ENCODE assay signal across 26 cellular contexts in the genomic region with DNA sequence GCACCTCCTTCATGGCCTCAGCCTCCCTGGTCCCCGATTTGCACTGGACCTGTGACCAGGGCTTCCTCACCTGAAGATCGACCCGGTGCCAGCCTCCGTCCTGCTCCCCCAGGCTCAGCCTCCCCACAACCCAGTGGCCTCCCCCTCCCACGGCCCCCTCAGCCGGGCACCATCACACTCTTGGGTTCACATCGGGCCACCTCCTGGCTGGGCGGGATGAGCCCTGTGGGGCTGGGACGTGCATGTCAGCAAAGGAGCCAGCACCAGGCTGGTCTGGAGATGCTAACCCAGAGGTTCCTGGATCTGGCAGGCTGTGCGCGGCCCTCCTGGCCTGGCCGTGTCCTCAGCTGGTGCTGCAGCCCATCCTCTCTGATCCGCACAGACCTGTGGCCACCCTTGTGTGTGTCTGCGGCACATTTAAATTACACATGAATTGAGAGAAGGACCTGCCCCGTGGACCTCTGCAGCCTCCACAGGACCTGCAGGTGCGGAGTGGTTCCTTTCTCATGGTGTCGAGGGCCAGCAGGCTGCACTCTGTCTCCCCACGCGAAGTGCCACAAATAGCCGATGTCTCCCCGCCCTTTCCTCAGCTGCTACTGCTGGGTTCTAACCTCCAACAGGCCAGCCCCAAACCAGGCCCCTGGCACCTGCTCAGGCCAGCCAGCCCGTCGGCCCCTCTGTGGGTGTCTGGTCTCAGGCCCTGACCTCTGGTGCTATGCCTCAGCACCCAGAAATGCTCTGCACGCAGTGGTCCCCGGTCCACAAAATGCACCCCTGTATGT.
DNase-seq lines count a peak whose midpoint lies in the region; ATAC-seq lines count a peak whose summit lies in the region.
"Had no signal": no experiment of that assay in that cellular context is flagged by ENCODE, and none has a peak within 500 bp of the region (broad histone marks: within the 10 kb centered on the region; RNA-seq: fewer than 3 reads in every experiment).

No MANE protein-coding gene starts in this region.

- no peak overlapping the region for H3K4me3 Mint-ChIP-seq in stimulated activated naive CD8-positive, alpha-beta T cell treated with anti-CD3 and anti-CD28 coated beads, Interleukin-15, Interleukin-2, amounts not matched to agents 100 ng/mL and 50 ng/mL, for 24 hours
- no peak overlapping the region for H3K4me3 Mint-ChIP-seq in dendritic cell treated with granulocyte-macrophage colony-stimulating factor and Interleukin-4, amounts not matched to agents 40 ng/mL and 50 ng/mL, for 4 days
- H3K4me3 Mint-ChIP-seq: nephron had no signal

- peak overlapping the region; percentile 53 for H3K27ac Mint-ChIP-seq in stimulated activated naive CD8-positive, alpha-beta T cell treated with anti-CD3 and anti-CD28 coated beads, Interleukin-15, Interleukin-2, amounts not matched to agents 100 ng/mL and 50 ng/mL, for 24 hours
- H3K27ac Mint-ChIP-seq in dendritic cell treated with granulocyte-macrophage colony-stimulating factor and Interleukin-4, amounts not matched to agents 40 ng/mL and 50 ng/mL, for 4 days = peak overlapping the region; percentile 31
- H3K27ac Mint-ChIP-seq: nephron; T-helper 2 cell treated with Interferon-gamma antibody and Interleukin-4, amounts not matched to agents 5 μg/mL and 100 μg/mL, for 36 hours had no signal

- no peaks in the 10 kb centered on the region for H3K27me3 Mint-ChIP-seq in stimulated activated naive CD8-positive, alpha-beta T cell treated with anti-CD3 and anti-CD28 coated beads, Interleukin-15, Interleukin-2, amounts not matched to agents 100 ng/mL and 50 ng/mL, for 24 hours
- H3K27me3 Mint-ChIP-seq in dendritic cell treated with granulocyte-macrophage colony-stimulating factor and Interleukin-4, amounts not matched to agents 40 ng/mL and 50 ng/mL, for 4 days = peaks cover 1% of the 10 kb centered on the region

- no peaks in the 10 kb centered on the region for H3K9me3 Mint-ChIP-seq in stimulated activated naive CD8-positive, alpha-beta T cell treated with anti-CD3 and anti-CD28 coated beads, Interleukin-15, Interleukin-2, amounts not matched to agents 100 ng/mL and 50 ng/mL, for 24 hours
- H3K9me3 Mint-ChIP-seq in dendritic cell treated with granulocyte-macrophage colony-stimulating factor and Interleukin-4, amounts not matched to agents 40 ng/mL and 50 ng/mL, for 4 days = no peaks in the 10 kb centered on the region
- H3K9me3 Mint-ChIP-seq: nephron; T-helper 2 cell treated with Interferon-gamma antibody and Interleukin-4, amounts not matched to agents 5 μg/mL and 100 μg/mL, for 36 hours had no signal

- DNase-seq in stimulated activated naive CD8-positive, alpha-beta T cell treated with anti-CD3 and anti-CD28 coated beads, Interleukin-15, Interleukin-2, amounts not matched to agents 100 U/mL and 50 U/mL, for 24 hours = no peak
- peak; percentile 37 for DNase-seq in posterior vena cava (ENCODE audit: low spot score)
- no peak for DNase-seq in amniotic stem cell (lab: John Stamatoyannopoulos, UW)
- no peak for DNase-seq in DMS153 (lab: John Stamatoyannopoulos, UW)
- DNase-seq: activated CD4-positive, CD25-positive, alpha-beta regulatory T cell treated with anti-CD3 and anti-CD28 coated beads, Interleukin-2, amount 50 U/mL, for 72 hours; activated gamma-delta T cell treated with Interleukin-2 at 50 U/mL for 16 hours; body of pancreas; C1 segment of cervical spinal cord; Caco-2; DMS79; esophagus squamous epithelium; foreskin keratinocyte; MM.1S; NCI-H2029; NCI-H524; retina; stimulated activated CD4-positive, alpha-beta T cell treated with anti-CD3 and anti-CD28 coated beads, Interleukin-1b, Interleukin-23, amount 100 ng/mL, for 48 hours; stomach; thyroid gland had no signal

- H3K36me3 Mint-ChIP-seq in stimulated activated naive CD8-positive, alpha-beta T cell treated with anti-CD3 and anti-CD28 coated beads, Interleukin-15, Interleukin-2, amounts not matched to agents 100 ng/mL and 50 ng/mL, for 24 hours (ENCODE audit: low read depth) = no peaks in the 10 kb centered on the region
- H3K36me3 Mint-ChIP-seq in dendritic cell treated with granulocyte-macrophage colony-stimulating factor and Interleukin-4, amounts not matched to agents 40 ng/mL and 50 ng/mL, for 4 days (ENCODE audit: low read depth) = no peaks in the 10 kb centered on the region

- ATAC-seq in stimulated activated naive CD8-positive, alpha-beta T cell treated with anti-CD3 and anti-CD28 coated beads, Interleukin-15, Interleukin-2, amounts not matched to agents 100 U/mL and 50 U/mL, for 24 hours = no peak
- no peak for ATAC-seq in HG02981 (IDR thresholded peaks at IDR 0.05; ENCODE audit: unreplicated experiment)
- ATAC-seq: body of pancreas, foreskin keratinocyte, HepG2, mucosa of descending colon had no signal

- intact Hi-C loops in dendritic cell treated with granulocyte-macrophage colony-stimulating factor and Interleukin-4, amounts not matched to agents 40 ng/mL and 50 ng/mL, for 4 days (cut with micrococcal nuclease) = no loop called here
- intact Hi-C loops in posterior vena cava (cut with DNase I) = no loop called here

- H3K4me1 Mint-ChIP-seq in stimulated activated naive CD8-positive, alpha-beta T cell treated with anti-CD3 and anti-CD28 coated beads, Interleukin-15, Interleukin-2, amounts not matched to agents 100 ng/mL and 50 ng/mL, for 24 hours (ENCODE audit: low read depth) = peaks cover 28% of the 10 kb centered on the region
- H3K4me1 Mint-ChIP-seq in dendritic cell treated with granulocyte-macrophage colony-stimulating factor and Interleukin-4, amounts not matched to agents 40 ng/mL and 50 ng/mL, for 4 days (ENCODE audit: low read depth) = peaks cover 32% of the 10 kb centered on the region
